1 cellular context compared by ENCODE assay signal in genomic region chr9:130446111-130446861, GRCh38.
TF ChIP-seq lines count a peak whose summit lies in the region.

No MANE protein-coding gene starts in this region.

TF ChIP-seq in HEK293, 187 proteins besides CTCF, POLR2A, EP300 and RAD21 (continued from another document and continues in another):
- TF ChIP-seq PRDM10 (tag by site-specific recombination; IDR thresholded peaks at IDR 0.05) (peak; percentile 13; the same call in 1 of the 2 replicates), INSM2 (tag by site-specific recombination; IDR thresholded peaks at IDR 0.05) (no peak), ZNF114 (tag by site-specific recombination; IDR thresholded peaks at IDR 0.05) (no peak), ZNF350 (tag by site-specific recombination; IDR thresholded peaks at IDR 0.05) (no peak), ZFP41 (tag by site-specific recombination; IDR thresholded peaks at IDR 0.05; ENCODE audit: borderline replicate concordance) (no peak), SCRT2 (tag by site-specific recombination; IDR thresholded peaks at IDR 0.05) (peak; percentile 39; the same call in 1 of the 2 replicates), ZNF132 (tag by site-specific recombination; IDR thresholded peaks at IDR 0.05; ENCODE audit: borderline replicate concordance) (no peak), BCL11B (tag by site-specific recombination; IDR thresholded peaks at IDR 0.05; ENCODE audit: low read depth) (no peak), ZNF658 (tag by site-specific recombination; IDR thresholded peaks at IDR 0.05) (no peak), ZNF473 (tag by site-specific recombination; IDR thresholded peaks at IDR 0.05) (no peak), ZNF433 (tag by site-specific recombination; IDR thresholded peaks at IDR 0.05; ENCODE audit: low read depth) (no peak), GLIS2 (tag by site-specific recombination; IDR thresholded peaks at IDR 0.05) (peak; percentile 53), ZNF707 (tag by site-specific recombination; IDR thresholded peaks at IDR 0.05) (no peak), ZNF324 (tag by site-specific recombination; IDR thresholded peaks at IDR 0.05) (no peak), ZNF16 (tag by site-specific recombination; IDR thresholded peaks at IDR 0.05; ENCODE audit: low read depth) (no peak), ZNF747 (tag by site-specific recombination; IDR thresholded peaks at IDR 0.05) (no peak), ZBTB10 (tag by site-specific recombination; IDR thresholded peaks at IDR 0.05) (0 out of 2 replicates have a peak, but pooled peaks have one; percentile 23), KLF8 (tag by site-specific recombination; IDR thresholded peaks at IDR 0.05) (0 out of 2 replicates have a peak, but pooled peaks have one; percentile 14), ZNF549 (tag by site-specific recombination; IDR thresholded peaks at IDR 0.05) (no peak), ZFP3 (tag by site-specific recombination; IDR thresholded peaks at IDR 0.05; ENCODE audit: low read depth) (no peak), ZNF146 (tag by site-specific recombination; IDR thresholded peaks at IDR 0.05) (no peak), ZNF223 (tag by site-specific recombination; IDR thresholded peaks at IDR 0.05) (no peak), ZNF561 (tag by site-specific recombination; IDR thresholded peaks at IDR 0.05; ENCODE audit: borderline replicate concordance) (no peak), ZNF660 (tag by site-specific recombination; IDR thresholded peaks at IDR 0.05) (peak; percentile 46), ZNF133 (tag by site-specific recombination; IDR thresholded peaks at IDR 0.05) (no peak), ZBTB8A (tag by site-specific recombination; IDR thresholded peaks at IDR 0.05) (no peak), ZFHX2 (tag by site-specific recombination; conservative IDR thresholded peaks at IDR 0.05) (peak; percentile 95), ZNF19 (tag by site-specific recombination; IDR thresholded peaks at IDR 0.05; ENCODE audit: low read depth) (no peak), GLIS1 (tag by site-specific recombination; IDR thresholded peaks at IDR 0.05) (peak; percentile 90), ZNF624 (tag by site-specific recombination; IDR thresholded peaks at IDR 0.05) (no peak), ZNF121 (tag by site-specific recombination; IDR thresholded peaks at IDR 0.05) (no peak), ZNF670 (tag by site-specific recombination; IDR thresholded peaks at IDR 0.05; ENCODE audit: low read depth) (no peak), ZNF280D (tag by site-specific recombination; IDR thresholded peaks at IDR 0.05) (no peak), ZNF76 (tag by site-specific recombination; IDR thresholded peaks at IDR 0.05; ENCODE audit: borderline replicate concordance, low read depth) (peak; percentile 29; the same call in 1 of the 2 replicates), ZNF830 (tag by site-specific recombination; IDR thresholded peaks at IDR 0.05; ENCODE audit: low read depth) (no peak), HOXD13 (CRISPR knock-in tag; IDR thresholded peaks at IDR 0.05; ENCODE audit: borderline replicate concordance) (no peak), HIC1 (tag by site-specific recombination; IDR thresholded peaks at IDR 0.05) (no peak), ATF2 (tag by site-specific recombination; IDR thresholded peaks at IDR 0.05; ENCODE audit: low read depth) (no peak), ZNF677 (tag by site-specific recombination; IDR thresholded peaks at IDR 0.05) (no peak), RBAK (tag by site-specific recombination; IDR thresholded peaks at IDR 0.05) (no peak), ZNF398 (tag by site-specific recombination; IDR thresholded peaks at IDR 0.05) (peak; percentile 89), ZNF426 (tag by site-specific recombination; IDR thresholded peaks at IDR 0.05) (no peak), ZNF302 (tag by site-specific recombination; IDR thresholded peaks at IDR 0.05; ENCODE audit: low read depth) (no peak), ZSCAN30 (tag by site-specific recombination; IDR thresholded peaks at IDR 0.05) (0 out of 2 replicates have a peak, but pooled peaks have one; percentile 57), IKZF3 (tag by site-specific recombination; IDR thresholded peaks at IDR 0.05) (peak; percentile 90), ZNF335 (tag by site-specific recombination; conservative IDR thresholded peaks at IDR 0.05) (no peak), SP3 (tag by site-specific recombination; IDR thresholded peaks at IDR 0.05) (peak; percentile 37), ZNF792 (tag by site-specific recombination; IDR thresholded peaks at IDR 0.05) (no peak), ZNF623 (tag by site-specific recombination; IDR thresholded peaks at IDR 0.05) (no peak), ZNF513 (tag by site-specific recombination; IDR thresholded peaks at IDR 0.05) (no peak)
